Comparison of ENCODE assay signal across 31 cellular contexts in the genomic region with DNA sequence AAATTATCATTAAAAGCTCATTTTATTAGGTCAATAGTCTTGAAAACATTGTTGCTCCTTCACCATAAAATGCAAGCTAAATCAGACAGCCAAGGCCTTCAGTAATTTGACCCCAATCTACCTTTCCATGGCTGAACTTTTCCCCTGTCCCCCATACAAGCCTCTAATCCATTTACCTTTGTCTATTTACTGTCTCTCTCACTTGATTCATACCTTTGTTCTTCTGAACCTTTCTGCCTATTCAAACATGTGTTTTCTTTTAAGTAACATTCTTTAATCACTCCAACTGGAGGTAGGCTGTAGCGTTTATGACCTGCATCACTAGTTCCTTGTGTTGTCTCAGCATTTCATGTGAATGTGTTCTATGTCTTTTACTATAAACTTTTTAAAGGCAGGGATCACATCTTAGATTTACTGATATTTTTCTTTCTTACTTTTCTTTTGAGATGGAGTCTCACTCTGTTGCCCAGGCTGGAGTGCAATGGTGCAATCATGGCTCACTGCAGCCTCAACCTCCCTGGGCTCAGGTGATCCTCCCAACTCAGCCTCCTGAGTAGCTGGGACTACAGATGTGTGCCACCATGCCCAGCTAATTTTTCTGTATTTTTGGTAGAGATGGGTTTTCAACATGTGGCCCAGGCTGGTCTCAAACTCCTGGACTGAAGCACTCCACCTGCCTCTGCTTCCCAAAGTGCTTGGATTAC. TPM values are rescaled to one million over a fixed set of nuclear protein-coding genes. Genes with fewer than 3 reads are reported as not detected.
"Had no signal": no experiment of that assay in that cellular context is flagged by ENCODE, and none has a peak within 500 bp of the region (broad histone marks: within the 10 kb centered on the region; RNA-seq: fewer than 3 reads in every experiment).

No MANE protein-coding gene starts in this region.

- H3K4me3 Mint-ChIP-seq: dendritic cell treated with granulocyte-macrophage colony-stimulating factor and Interleukin-4, amounts not matched to agents 40 ng/mL and 50 ng/mL, for 4 days; effector memory CD8-positive, alpha-beta T cell; endodermal cell; immature natural killer cell had no signal

- H3K27me3 Mint-ChIP-seq: dendritic cell treated with granulocyte-macrophage colony-stimulating factor and Interleukin-4, amounts not matched to agents 40 ng/mL and 50 ng/mL, for 4 days had no signal

- H3K79me2 ChIP-seq: hepatocyte had no signal

- H3K27me3 ChIP-seq: colonic mucosa, foreskin keratinocyte, gastroesophageal sphincter, heart left ventricle, hepatocyte, left lung had no signal

- H3K9me3 ChIP-seq: colonic mucosa, gastroesophageal sphincter, heart left ventricle, left lung, lower lobe of right lung had no signal

- DNase-seq: colonic mucosa; cortex of kidney; effector CD8-positive, alpha-beta T cell; effector memory CD8-positive, alpha-beta T cell; endodermal cell; erythroblast; heart left ventricle; hypothalamus; immature natural killer cell; islet precursor cell; kidney; kidney glomerular epithelial cell; left colon; left lung; left ventricle myocardium superior; lower lobe of right lung; mesenchymal stem cell; midbrain had no signal

- H3K27ac ChIP-seq: colonic mucosa, epithelial cell of prostate, foreskin keratinocyte, gastroesophageal sphincter, heart left ventricle, hepatocyte, left lung, lower lobe of right lung had no signal

- H3K27ac Mint-ChIP-seq: dendritic cell treated with granulocyte-macrophage colony-stimulating factor and Interleukin-4, amounts not matched to agents 40 ng/mL and 50 ng/mL, for 4 days; effector memory CD8-positive, alpha-beta T cell; endodermal cell; immature natural killer cell had no signal

- H3K4me3 ChIP-seq: colonic mucosa, gastroesophageal sphincter, heart left ventricle, hepatocyte, left lung, lower lobe of right lung had no signal

- H3K36me3 ChIP-seq: colonic mucosa, gastroesophageal sphincter, heart left ventricle, left lung, lower lobe of right lung had no signal

- H3K4me2 ChIP-seq: hepatocyte had no signal

- H3K4me1 Mint-ChIP-seq: immature natural killer cell had no signal

- H2AFZ ChIP-seq: hepatocyte had no signal

- H3K36me3 Mint-ChIP-seq: immature natural killer cell had no signal

- ATAC-seq: effector memory CD8-positive, alpha-beta T cell; esophagus mucosa; foreskin keratinocyte; gastroesophageal sphincter; heart left ventricle; left colon; left lung; left ventricle myocardium superior; lower lobe of right lung had no signal

- H3K4me1 ChIP-seq: colonic mucosa, heart left ventricle, left lung, lower lobe of right lung had no signal

RNA-seq across cellular contexts. Expression of a gene that starts 5.2 kb away (rescaled TPM):
- total RNA-seq: chondrocyte, colonic mucosa, dermis microvascular lymphatic vessel endothelial cell, fibroblast of lung, fibroblast of villous mesenchyme, foreskin keratinocyte, frontal cortex, hepatocyte, left ventricle myocardium superior, lung microvascular endothelial cell, mesenteric fat pad had no signal
- polyA plus RNA-seq: fibroblast of lung, foreskin keratinocyte, immature natural killer cell had no signal
